Comparison of ENCODE assay signal across 30 cellular contexts in genomic region chr5:2249442-2249841, GRCh38.
"Had no signal": no experiment of that assay in that cellular context is flagged by ENCODE, and none has a peak within 500 bp of the region (broad histone marks: within the 10 kb centered on the region; RNA-seq: fewer than 3 reads in every experiment).

No MANE protein-coding gene starts in this region.

- H3K36me3 ChIP-seq: ascending aorta, cardiac muscle cell had no signal

- H3K27me3 ChIP-seq: ascending aorta, cardiac muscle cell had no signal

- H3K27ac ChIP-seq: ascending aorta, cardiac muscle cell, VCaP had no signal

- H3K4me3 ChIP-seq: ascending aorta, cardiac muscle cell had no signal

- H3K9me3 ChIP-seq: ascending aorta had no signal

- ATAC-seq: activated CD8-positive, alpha-beta T cell treated with anti-CD3 and anti-CD28 coated beads for 36 hours; activated naive CD8-positive, alpha-beta T cell treated with anti-CD3 and anti-CD28 coated beads, Interleukin-2, amount 50 U/mL, for 24 hours; activated T-cell treated with anti-CD3 and anti-CD28 coated beads, Interleukin-2, amount 50 U/mL, for 4 hours; activated T-cell treated with anti-CD3 and anti-CD28 coated beads, Interleukin-2, amount 50 U/mL, for 72 hours; activated T-helper 17 cell treated with anti-CD3 and anti-CD28 coated beads, Interleukin-2, amount 50 U/mL, for 72 hours had no signal

- H3K4me1 ChIP-seq: ascending aorta had no signal

- DNase-seq: activated B cell treated with CpG ODN at 0.5 μM for 24 hours; activated CD4-positive, alpha-beta memory T cell treated with anti-CD3 and anti-CD28 coated beads for 36 hours; activated CD4-positive, alpha-beta T cell treated with anti-CD3 and anti-CD28 coated beads for 4 hours; activated CD4-positive, alpha-beta T cell treated with anti-CD3 and anti-CD28 coated beads, Interleukin-2, amount 10 ng/mL, durations not matched to agents 24 days and 14 days; activated CD4-positive, alpha-beta T cell treated with anti-CD3 and anti-CD28 coated beads, Interleukin-2, amount 50 U/mL, for 1 hour; activated CD4-positive, alpha-beta T cell treated with anti-CD3 and anti-CD28 coated beads, Interleukin-2, amount 50 U/mL, for 4 hours; activated CD4-positive, CD25-positive, alpha-beta regulatory T cell treated with anti-CD3 and anti-CD28 coated beads, Interleukin-2, amount 50 U/mL, for 72 hours; activated CD8-positive, alpha-beta memory T cell treated with anti-CD3 and anti-CD28 coated beads, Interleukin-2, amount 50 U/mL, for 4 hours; activated CD8-positive, alpha-beta T cell treated with anti-CD3 and anti-CD28 coated beads for 36 hours; activated effector memory CD4-positive, alpha-beta T cell treated with anti-CD3 and anti-CD28 coated beads, Interleukin-2, amount 50 U/mL, for 16 hours; activated gamma-delta T cell treated with Interleukin-2 at 50 U/mL for 16 hours; activated naive CD4-positive, alpha-beta T cell; activated naive CD4-positive, alpha-beta T cell treated with anti-CD3 and anti-CD28 coated beads for 36 hours; activated naive CD8-positive, alpha-beta T cell treated with anti-CD3 and anti-CD28 coated beads, Interleukin-2, amount 10 ng/mL, durations not matched to agents 7 days and 5 days; activated naive CD8-positive, alpha-beta T cell treated with anti-CD3 and anti-CD28 coated beads, Interleukin-2, amount 50 U/mL, for 24 hours; activated T-cell treated with anti-CD3 and anti-CD28 coated beads for 4 hours; activated T-cell treated with anti-CD3 and anti-CD28 coated beads, Interleukin-2, amount 50 U/mL, for 1 hour; activated T-cell treated with anti-CD3 and anti-CD28 coated beads, Interleukin-2, amount 50 U/mL, for 4 hours; activated T-cell treated with anti-CD3 and anti-CD28 coated beads, Interleukin-2, amount 50 U/mL, for 72 hours; amygdala; anterior cingulate cortex; central memory CD4-positive, alpha-beta T cell; SW 1271; T-helper 1 cell; T-helper 2 cell; T-helper 9 cell had no signal
